Comparison of ENCODE assay signal across 27 cellular contexts in genomic region chr1:210565316-210565715, GRCh38.
"Had no signal": no experiment of that assay in that cellular context is flagged by ENCODE, and none has a peak within 500 bp of the region (broad histone marks: within the 10 kb centered on the region; RNA-seq: fewer than 3 reads in every experiment).

No MANE protein-coding gene starts in this region.

- H3K27me3 Mint-ChIP-seq: memory B cell; stimulated activated memory B cell treated with anti-CD40 and anti-IgM and Interleukin-4, amounts not matched to agents 10 μg/mL and 1 μg/mL and 100 μg/mL, for 72 hours; type B pancreatic cell had no signal

- H3K27ac Mint-ChIP-seq: endodermal cell; memory B cell; natural killer cell treated with Interleukin-12 subunit alpha and Interleukin-12 subunit beta and Interleukin-15 and Interleukin-18, amount 100 ng/mL, for 72 hours; stimulated activated memory B cell treated with anti-CD40 and anti-IgM and Interleukin-4, amounts not matched to agents 10 μg/mL and 1 μg/mL and 100 μg/mL, for 72 hours; type B pancreatic cell had no signal

- H3K9me3 ChIP-seq: gastrocnemius medialis, neutrophil, prostate gland, right atrium auricular region, sigmoid colon, spleen, testis, tibial artery had no signal

- H3K4me3 Mint-ChIP-seq: endodermal cell; memory B cell; natural killer cell treated with Interleukin-12 subunit alpha and Interleukin-12 subunit beta and Interleukin-15 and Interleukin-18, amount 100 ng/mL, for 72 hours; neural crest cell; stimulated activated memory B cell treated with anti-CD40 and anti-IgM and Interleukin-4, amounts not matched to agents 10 μg/mL and 1 μg/mL and 100 μg/mL, for 72 hours; type B pancreatic cell had no signal

- H3K4me2 ChIP-seq: hepatocyte had no signal

- H3K4me1 ChIP-seq: gastrocnemius medialis, prostate gland, right atrium auricular region, sigmoid colon, spleen, testis, tibial artery had no signal

- H3K9me3 Mint-ChIP-seq: endodermal cell; memory B cell; natural killer cell treated with Interleukin-12 subunit alpha and Interleukin-12 subunit beta and Interleukin-15 and Interleukin-18, amount 100 ng/mL, for 72 hours; neural crest cell; stimulated activated memory B cell treated with anti-CD40 and anti-IgM and Interleukin-4, amounts not matched to agents 10 μg/mL and 1 μg/mL and 100 μg/mL, for 72 hours; type B pancreatic cell had no signal

- ATAC-seq: esophagus mucosa; gastrocnemius medialis; left lobe of liver; natural killer cell treated with Interleukin-12 subunit alpha and Interleukin-12 subunit beta and Interleukin-15 and Interleukin-18, amount 100 ng/mL, for 72 hours; stimulated activated memory B cell treated with anti-CD40 and anti-IgM and Interleukin-4, amounts not matched to agents 10 μg/mL and 1 μg/mL and 100 μg/mL, for 72 hours; stimulated activated naive CD8-positive, alpha-beta T cell treated with anti-CD3 and anti-CD28 coated beads, Interleukin-15, Interleukin-2, amounts not matched to agents 100 U/mL and 50 U/mL, for 24 hours had no signal

- H3K27ac ChIP-seq: dorsolateral prefrontal cortex, epithelial cell of prostate, gastrocnemius medialis, hepatocyte, neutrophil, prostate gland, right atrium auricular region, sigmoid colon, skin epidermis, spleen, testis, tibial artery had no signal

- H3K79me2 ChIP-seq: hepatocyte had no signal

- H3K4me1 Mint-ChIP-seq: memory B cell; neural crest cell; stimulated activated memory B cell treated with anti-CD40 and anti-IgM and Interleukin-4, amounts not matched to agents 10 μg/mL and 1 μg/mL and 100 μg/mL, for 72 hours had no signal

- H2AFZ ChIP-seq: hepatocyte had no signal

- DNase-seq: dorsolateral prefrontal cortex; effector CD8-positive, alpha-beta T cell; endodermal cell; gastrocnemius medialis; kidney; sigmoid colon; spleen; stimulated activated CD4-positive, alpha-beta T cell treated with anti-CD3 and anti-CD28 coated beads, Interleukin-4, amount 100 ng/mL, for 4 hours; stimulated activated naive CD8-positive, alpha-beta T cell treated with anti-CD3 and anti-CD28 coated beads, Interleukin-15, Interleukin-2, amounts not matched to agents 100 U/mL and 50 U/mL, for 24 hours; substantia nigra; testis; tibial artery had no signal

- H3K36me3 Mint-ChIP-seq: natural killer cell treated with Interleukin-12 subunit alpha and Interleukin-12 subunit beta and Interleukin-15 and Interleukin-18, amount 100 ng/mL, for 72 hours; type B pancreatic cell had no signal

- H3K4me3 ChIP-seq: dorsolateral prefrontal cortex, gastrocnemius medialis, hepatocyte, lung, prostate gland, right atrium auricular region, sigmoid colon, skin epidermis, spleen, testis, tibial artery had no signal

- H3K27me3 ChIP-seq: dorsolateral prefrontal cortex, gastrocnemius medialis, hepatocyte, neutrophil, right atrium auricular region, sigmoid colon, spleen, testis, tibial artery had no signal

- H3K36me3 ChIP-seq: gastrocnemius medialis, neutrophil, prostate gland, right atrium auricular region, sigmoid colon, spleen, tibial artery had no signal

- FAIRE-seq: colon, kidney had no signal
